Comparison of ENCODE assay signal across 26 cellular contexts in the genomic region with DNA sequence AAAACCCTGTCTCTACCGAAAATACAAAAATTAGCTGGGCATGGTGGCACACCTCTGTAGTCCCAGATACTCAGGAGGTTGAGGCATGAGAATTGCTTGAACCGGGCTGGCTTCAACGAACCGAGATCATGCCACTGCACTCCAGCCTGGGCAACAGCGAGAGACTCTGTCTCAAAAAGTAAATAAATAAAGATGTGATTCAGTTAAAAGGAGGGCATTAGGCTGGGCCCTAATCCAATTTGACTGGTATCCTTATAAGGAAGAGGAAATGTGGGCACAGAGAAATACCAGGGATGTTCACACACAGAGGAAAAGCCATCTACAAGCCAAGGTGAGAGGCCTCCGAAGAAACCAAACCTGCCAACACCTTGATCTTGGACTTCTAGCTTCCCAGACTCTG. TPM values are rescaled to one million over a fixed set of nuclear protein-coding genes. Genes with fewer than 3 reads are reported as not detected.
A peak's percentile ranks its signal among the peaks of the same experiment; 100 is the strongest.
DNase-seq lines count a peak whose midpoint lies in the region; ATAC-seq, FAIRE-seq and TF ChIP-seq lines count a peak whose summit lies in the region.
"Had no signal": no experiment of that assay in that cellular context is flagged by ENCODE, and none has a peak within 500 bp of the region (broad histone marks: within the 10 kb centered on the region; RNA-seq: fewer than 3 reads in every experiment).

No MANE protein-coding gene starts in this region.

- no peak overlapping the region for H3K27ac Mint-ChIP-seq in natural killer cell treated with Interleukin-12 subunit alpha and Interleukin-12 subunit beta and Interleukin-15 and Interleukin-18, amount 100 ng/mL, for 72 hours
- H3K27ac Mint-ChIP-seq: activated CD8-positive, alpha-beta T cell treated with anti-CD3 and anti-CD28 coated beads for 36 hours; activated naive CD4-positive, alpha-beta T cell treated with anti-CD3 and anti-CD28 coated beads, Interleukin-2, amount 50 U/mL, for 72 hours; activated T-helper 2 cell treated with anti-CD3 and anti-CD28 coated beads, Interferon-gamma antibody, Interleukin-2, Interleukin-4, amounts not matched to agents 10 μg/mL and 5 μg/mL and 100 μg/mL, durations not matched to agents 14 hours and 24 hours and 36 hours; CD8-positive, alpha-beta T cell; H9; T-helper 17 cell had no signal

- H3K27me3 Mint-ChIP-seq in natural killer cell treated with Interleukin-12 subunit alpha and Interleukin-12 subunit beta and Interleukin-15 and Interleukin-18, amount 100 ng/mL, for 72 hours, result peaks cover 28 to 39% of the 10 kb centered on the region in 2 donors

- no peak overlapping the region for H3K4me3 Mint-ChIP-seq in natural killer cell treated with Interleukin-12 subunit alpha and Interleukin-12 subunit beta and Interleukin-15 and Interleukin-18, amount 100 ng/mL, for 72 hours
- H3K4me3 Mint-ChIP-seq: activated CD8-positive, alpha-beta T cell treated with anti-CD3 and anti-CD28 coated beads for 36 hours; CD8-positive, alpha-beta T cell; H9; T-helper 17 cell had no signal

- H3K27ac ChIP-seq in spleen, result no peak overlapping the region
- H3K27ac ChIP-seq: heart left ventricle, ovary had no signal

- H3K9ac ChIP-seq in adipocyte (ENCODE audit: low read length), result no peak overlapping the region

- H3K27me3 ChIP-seq in adipocyte (replicated peaks; ENCODE audit: control insufficient read depth, insufficient read depth, low read length) (peaks cover 5% of the 10 kb centered on the region), spleen (replicated peaks in 1 of 7) (peaks cover 0 to 18% (median 0%) of the 10 kb centered on the region in 7 donors)
- H3K27me3 ChIP-seq: heart left ventricle, ovary had no signal

- no peaks in the 10 kb centered on the region for H3K36me3 Mint-ChIP-seq in natural killer cell treated with Interleukin-12 subunit alpha and Interleukin-12 subunit beta and Interleukin-15 and Interleukin-18, amount 100 ng/mL, for 72 hours
- H3K36me3 Mint-ChIP-seq: activated naive CD4-positive, alpha-beta T cell treated with anti-CD3 and anti-CD28 coated beads, Interleukin-2, amount 50 U/mL, for 72 hours; CD8-positive, alpha-beta T cell had no signal

- DNase-seq in A172 (ENCODE audit: low spot score), result peak; percentile 70
- DNase-seq in HTR-8/SVneo (ENCODE audit: insufficient read length, low spot score), result no peak
- peak; percentile 48 for DNase-seq in adipocyte (ENCODE audit: low read depth)
- peak; percentile 34 for DNase-seq in fibroblast of peridontal ligament (ENCODE audit: extremely low read depth)
- DNase-seq in HT-29 (ENCODE audit: low spot score), result no peak
- no peak for DNase-seq in spleen
- DNase-seq in D341Med (ENCODE audit: low spot score), result no peak
- DNase-seq in natural killer cell treated with Interleukin-12 subunit alpha and Interleukin-12 subunit beta and Interleukin-15 and Interleukin-18, amount 100 ng/mL, for 72 hours (ENCODE audit: low spot score), result no peak
- DNase-seq: activated CD4-positive, CD25-positive, alpha-beta regulatory T cell treated with anti-CD3 and anti-CD28 coated beads, Interleukin-2, amount 50 U/mL, for 72 hours; activated CD8-positive, alpha-beta T cell treated with anti-CD3 and anti-CD28 coated beads for 36 hours; CD8-positive, alpha-beta T cell; H9; heart left ventricle; KG1; NCI-H1092 treated with DMSO at 0.1 percent for 48 hours; NCI-H187; ovary; stimulated activated CD4-positive, alpha-beta T cell treated with anti-CD3 and anti-CD28 coated beads, Interleukin-2, amount 100 ng/mL, for 48 hours; T-helper 17 cell; trophoblast cell had no signal

- TF ChIP-seq CTCF in spleen (IDR thresholded peaks at IDR 0.05 in 8 of 11, conservative IDR thresholded peaks at IDR 0.05 in 3 of 11), result no peak

- H3K9me3 ChIP-seq in adipocyte (ENCODE audit: control insufficient read depth, low read length), result no peaks in the 10 kb centered on the region
- H3K9me3 ChIP-seq in spleen, result no peaks in the 10 kb centered on the region
- H3K9me3 ChIP-seq: heart left ventricle, ovary had no signal

- H3K4me1 Mint-ChIP-seq in natural killer cell treated with Interleukin-12 subunit alpha and Interleukin-12 subunit beta and Interleukin-15 and Interleukin-18, amount 100 ng/mL, for 72 hours (ENCODE audit: low read depth in 2 of 2), result no peaks in the 10 kb centered on the region
- H3K4me1 Mint-ChIP-seq: H9 had no signal

- H3K4me1 ChIP-seq in adipocyte (ENCODE audit: control insufficient read depth, insufficient read depth, low read length), result no peaks in the 10 kb centered on the region
- H3K4me1 ChIP-seq in spleen, result no peaks in the 10 kb centered on the region
- H3K4me1 ChIP-seq: heart left ventricle had no signal

- no peak overlapping the region for H3K4me3 ChIP-seq in adipocyte (ENCODE audit: low read length)
- no peak overlapping the region for H3K4me3 ChIP-seq in spleen
- H3K4me3 ChIP-seq: heart left ventricle, lung, ovary had no signal

- H3K9me3 Mint-ChIP-seq in natural killer cell treated with Interleukin-12 subunit alpha and Interleukin-12 subunit beta and Interleukin-15 and Interleukin-18, amount 100 ng/mL, for 72 hours, result no peaks in the 10 kb centered on the region
- H3K9me3 Mint-ChIP-seq: activated CD8-positive, alpha-beta T cell treated with anti-CD3 and anti-CD28 coated beads for 36 hours; activated naive CD4-positive, alpha-beta T cell treated with anti-CD3 and anti-CD28 coated beads, Interleukin-2, amount 50 U/mL, for 72 hours; activated T-helper 2 cell treated with anti-CD3 and anti-CD28 coated beads, Interferon-gamma antibody, Interleukin-2, Interleukin-4, amounts not matched to agents 10 μg/mL and 5 μg/mL and 100 μg/mL, durations not matched to agents 14 hours and 24 hours and 36 hours; CD8-positive, alpha-beta T cell; H9 had no signal

- no peaks in the 10 kb centered on the region for H3K36me3 ChIP-seq in adipocyte (ENCODE audit: control insufficient read depth, insufficient read depth, low read length, severe bottlenecking)
- no peaks in the 10 kb centered on the region for H3K36me3 ChIP-seq in spleen
- H3K36me3 ChIP-seq: heart left ventricle, ovary had no signal

- peak; percentile 16 for FAIRE-seq in HTR-8/SVneo (lab: Jason Lieb, UNC)

- no peak for ATAC-seq in natural killer cell treated with Interleukin-12 subunit alpha and Interleukin-12 subunit beta and Interleukin-15 and Interleukin-18, amount 100 ng/mL, for 72 hours
- ATAC-seq: activated CD8-positive, alpha-beta T cell treated with anti-CD3 and anti-CD28 coated beads for 36 hours; activated naive CD4-positive, alpha-beta T cell treated with anti-CD3 and anti-CD28 coated beads, Interleukin-2, amount 50 U/mL, for 72 hours; CD8-positive, alpha-beta T cell; heart left ventricle; Right ventricle myocardium inferior; SK-N-SH treated with all-trans-retinoic acid at 6 μM for 48 hours; T-helper 17 cell had no signal

- TF ChIP-seq POLR2A in spleen (IDR thresholded peaks at IDR 0.05), result no peak

- intact Hi-C loops in spleen (cut with DNase I; ENCODE audit: low total_unique reads), result no loop called here

- 65 to 80% (median 71%) methylated on average over 6 of the region's 6 CpGs for WGBS in spleen, 5 donors

RNA-seq across cellular contexts. Expression of gene DCAF4, which starts 10.1 kb away (rescaled TPM):
- total RNA-seq in A172 (2014; rRNA removed; shearing (Covaris generic)), result 32.5 and 47.9 TPM in 2 replicates
- total RNA-seq in HT-29 (2014; rRNA removed; shearing (Covaris generic)), result 13.4 and 18.0 TPM in 2 replicates
- 10 to 100 TPM; 10.3 to 25.0 (median 14.1) TPM for total RNA-seq in spleen
- 10 to 100 TPM in 1 of 3 donors, 1 to 10 TPM in 2; 7.7 to 10.6 (median 7.8) TPM for polyA plus RNA-seq in spleen
- 10 to 100 TPM; 15.1 to 20.6 TPM for total RNA-seq in natural killer cell treated with Interleukin-12 subunit alpha and Interleukin-12 subunit beta and Interleukin-15 and Interleukin-18, amount 100 ng/mL, for 72 hours

RNA-seq across cellular contexts. Expression of gene DPF3, which starts 22.3 kb away (rescaled TPM):
- 1.3 and 3.2 TPM in 2 replicates for total RNA-seq in A172 (2014; rRNA removed; shearing (Covaris generic))
- total RNA-seq in HT-29 (2014; rRNA removed; shearing (Covaris generic)), result not detected in 2 replicates
- 1 to 10 TPM; 2.5 to 8.9 (median 3.5) TPM for total RNA-seq in spleen
- polyA plus RNA-seq in spleen, result 1 to 10 TPM in 2 of 3 donors, under 1 TPM in 1; 0.76 to 1.2 (median 1.1) TPM
- total RNA-seq in natural killer cell treated with Interleukin-12 subunit alpha and Interleukin-12 subunit beta and Interleukin-15 and Interleukin-18, amount 100 ng/mL, for 72 hours, result 10 to 100 TPM; 11.8 to 13.2 TPM
- total RNA-seq: G401, H9 had no signal

Comparison
In these comparisons a context has a peak if more than half of its experiments do, and no peak if none do; other contexts are left out.
1. DNase-seq: peak in A172 (single experiment), adipocyte (single experiment) and fibroblast of peridontal ligament (single experiment); none in HTR-8/SVneo (single experiment), HT-29 (single experiment), spleen (single experiment), D341Med (single experiment) and natural killer cell treated with Interleukin-12 subunit alpha and Interleukin-12 subunit beta and Interleukin-15 and Interleukin-18, amount 100 ng/mL, for 72 hours (single experiment).